ENCODE assay signal across 13 cellular contexts in genomic region chr1:213231795-213232231, GRCh38.
DNase-seq lines count a peak whose midpoint lies in the region; ATAC-seq and TF ChIP-seq lines count a peak whose summit lies in the region.
"Had no signal": no experiment of that assay in that cellular context is flagged by ENCODE, and none has a peak within 500 bp of the region (broad histone marks: within the 10 kb centered on the region; RNA-seq: fewer than 3 reads in every experiment).

No MANE protein-coding gene starts in this region.

- no peaks in the 10 kb centered on the region for H3K9me2 ChIP-seq in PC-9 (ENCODE audit: insufficient read depth)

- POLR2A ChIA-PET in WTC11 (lab: Charles Lee): no interaction called here
- POLR2A ChIA-PET in MCF 10A (lab: Yijun Ruan, JAX): no interaction called here
- POLR2A ChIA-PET in PC-9 (lab: Charles Lee; ENCODE audit: unreplicated experiment): no interaction called here

- ATAC-seq in WTC11 (peak; percentile 99), HG02885 (IDR thresholded peaks at IDR 0.05; ENCODE audit: poor library complexity, unreplicated experiment) (no peak)
- ATAC-seq: activated CD8-positive, alpha-beta T cell treated with anti-CD3 and anti-CD28 coated beads for 36 hours had no signal

- H3K9ac ChIP-seq in mesendoderm (ENCODE audit: low read length): no peak overlapping the region

- H3K79me2 ChIP-seq in mesendoderm (ENCODE audit: control insufficient read depth, insufficient read depth, low read length) (no peaks in the 10 kb centered on the region), PC-9 (ENCODE audit: low read depth) (no peaks in the 10 kb centered on the region)

- H3K9me3 ChIP-seq in PC-9 (ENCODE audit: insufficient read depth, low read depth): no peaks in the 10 kb centered on the region
- H3K9me3 ChIP-seq: transverse colon had no signal

- H4K20me1 ChIP-seq in PC-9 (ENCODE audit: insufficient read depth): no peaks in the 10 kb centered on the region

- no peak overlapping the region for H2BK15ac ChIP-seq in mesendoderm (replicated peaks; ENCODE audit: low read depth)

- H3K27me3 Mint-ChIP-seq in WTC11 (ENCODE audit: low read depth) (no peaks in the 10 kb centered on the region; the same call in none of the 2 replicates), MCF 10A (ENCODE audit: insufficient read depth, unreplicated experiment) (no peaks in the 10 kb centered on the region)
- H3K27me3 Mint-ChIP-seq: activated CD8-positive, alpha-beta T cell treated with anti-CD3 and anti-CD28 coated beads for 36 hours; activated naive CD8-positive, alpha-beta T cell had no signal

- H3K4me3 Mint-ChIP-seq in WTC11 (no peak overlapping the region), MCF 10A (ENCODE audit: unreplicated experiment) (no peak overlapping the region)
- H3K4me3 Mint-ChIP-seq: activated CD8-positive, alpha-beta T cell treated with anti-CD3 and anti-CD28 coated beads for 36 hours; activated naive CD8-positive, alpha-beta T cell had no signal

- BruUV-seq in MCF 10A (replicated peaks; lab: Mats Ljungman, UMichigan) (no TSS peak), PC-9 (replicated peaks; lab: Mats Ljungman, UMichigan) (no TSS peak)

- H3K27ac Mint-ChIP-seq in WTC11 (no peak overlapping the region), MCF 10A (ENCODE audit: low read depth, unreplicated experiment) (no peak overlapping the region)
- H3K27ac Mint-ChIP-seq: activated CD8-positive, alpha-beta T cell treated with anti-CD3 and anti-CD28 coated beads for 36 hours; activated naive CD8-positive, alpha-beta T cell had no signal

- H3K18ac ChIP-seq in mesendoderm (ENCODE audit: low read length): no peak overlapping the region

- no peaks in the 10 kb centered on the region for H3K79me1 ChIP-seq in mesendoderm (ENCODE audit: low read length)

- H3K36me3 ChIP-seq in mesendoderm (ENCODE audit: control insufficient read depth, insufficient read depth, low read length) (no peaks in the 10 kb centered on the region), PC-9 (ENCODE audit: low read depth) (no peaks in the 10 kb centered on the region)
- H3K36me3 ChIP-seq: transverse colon had no signal

- H3K23ac ChIP-seq in mesendoderm (ENCODE audit: low read length): no peak overlapping the region

- no peaks in the 10 kb centered on the region for H3K9me3 Mint-ChIP-seq in WTC11
- no peaks in the 10 kb centered on the region for H3K9me3 Mint-ChIP-seq in MCF 10A (ENCODE audit: unreplicated experiment)
- H3K9me3 Mint-ChIP-seq: activated CD8-positive, alpha-beta T cell treated with anti-CD3 and anti-CD28 coated beads for 36 hours had no signal

- H3K4me1 Mint-ChIP-seq in WTC11 (peaks cover 29% of the 10 kb centered on the region), MCF 10A (ENCODE audit: insufficient read depth, unreplicated experiment) (no peaks in the 10 kb centered on the region)

- H3K4ac ChIP-seq in mesendoderm (ENCODE audit: low read depth, low read length): no peak overlapping the region

- H3K4me3 ChIP-seq in mesendoderm (ENCODE audit: low read length) (no peak overlapping the region), PC-9 (no peak overlapping the region)
- H3K4me3 ChIP-seq: transverse colon had no signal

- intact Hi-C loops in MCF 10A (cut with micrococcal nuclease) (no loop called here), PC-9 (cut with micrococcal nuclease; ENCODE audit: unreplicated experiment) (no loop called here)

- H2BK5ac ChIP-seq in mesendoderm (ENCODE audit: low read length): no peak overlapping the region

- no CpG with 5 or more reads among the region's 4 CpGs for WGBS in mesendoderm (ENCODE audit: extremely low coverage, insufficient coverage, low lambda C conversion rate)

- H3F3A ChIP-seq in PC-9 (ENCODE audit: insufficient read depth, low read depth): no peaks in the 10 kb centered on the region

- H4K8ac ChIP-seq in mesendoderm (ENCODE audit: low read depth, low read length): no peak overlapping the region

- CTCF ChIA-PET in WTC11 (lab: Charles Lee): no interaction called here
- CTCF ChIA-PET in MCF 10A (lab: Yijun Ruan, JAX): interaction anchor here (0.6 to 1.6 kb wide), 4 partner anchors 11 to 198 kb away, joined by 3 to 5 read pairs (median 4); no protein-coding TSS in a partner anchor
- CTCF ChIA-PET in PC-9 (lab: Charles Lee): no interaction called here

- H2BK120ac ChIP-seq in mesendoderm (ENCODE audit: low read depth, low read length): no peak overlapping the region

- H4K5ac ChIP-seq in mesendoderm (ENCODE audit: low read length): no peak overlapping the region

- H2AK5ac ChIP-seq in mesendoderm (ENCODE audit: low read length): no peak overlapping the region

- H3K4me2 ChIP-seq in mesendoderm (ENCODE audit: low read length) (no peak overlapping the region), PC-9 (no peak overlapping the region)

- DNase-seq in Daoy (ENCODE audit: low read depth) (peak; percentile 5), NCI-H1417 (lab: John Stamatoyannopoulos, UW) (peak; percentile 2 to 78 (median 47)), WTC11 (ENCODE audit: low spot score) (peak; percentile 46), mesendoderm (peak; percentile 39), MCF 10A (ENCODE audit: unreplicated experiment) (no peak), mucosa of gallbladder (ENCODE audit: low spot score) (no peak), PC-9 (no peak)
- DNase-seq: activated CD8-positive, alpha-beta T cell treated with anti-CD3 and anti-CD28 coated beads for 36 hours; cortex of kidney; NCI-H526; transverse colon had no signal

- H2AFZ ChIP-seq in PC-9: no peak overlapping the region

- H3K4me1 ChIP-seq in mesendoderm (ENCODE audit: control insufficient read depth, low read depth, low read length) (peaks cover 3% of the 10 kb centered on the region), PC-9 (replicated peaks; ENCODE audit: insufficient read depth) (no peaks in the 10 kb centered on the region)
- H3K4me1 ChIP-seq: transverse colon had no signal

- TF ChIP-seq CTCF in WTC11 (IDR thresholded peaks at IDR 0.05) (no peak), MCF 10A (IDR thresholded peaks at IDR 0.05; ENCODE audit: unreplicated experiment) (no peak), PC-9 (conservative IDR thresholded peaks at IDR 0.05) (no peak)

- no peak overlapping the region for H3K56ac ChIP-seq in mesendoderm (ENCODE audit: low read length)

- H3K36me3 Mint-ChIP-seq in WTC11 (no peaks in the 10 kb centered on the region), MCF 10A (ENCODE audit: insufficient read depth, unreplicated experiment) (no peaks in the 10 kb centered on the region)

- H3K27me3 ChIP-seq in mesendoderm (ENCODE audit: insufficient read depth, low read length, poor library complexity) (no peaks in the 10 kb centered on the region), PC-9 (ENCODE audit: insufficient read depth, low read depth) (no peaks in the 10 kb centered on the region)
- H3K27me3 ChIP-seq: transverse colon had no signal

- H3K27ac ChIP-seq in mesendoderm (ENCODE audit: low read depth, low read length) (no peak overlapping the region), PC-9 (no peak overlapping the region)
- H3K27ac ChIP-seq: transverse colon had no signal

TF ChIP-seq in WTC11, 78 proteins besides CTCF, POLR2A, EP300 and RAD21:
- TF ChIP-seq SP1 (CRISPR knock-in tag; conservative IDR thresholded peaks at IDR 0.05): 0 out of 2 replicates have a peak, but pooled peaks have one; percentile 29
- peak; percentile 26; the same call in 1 of the 2 replicates for TF ChIP-seq ZNF423 (CRISPR knock-in tag; IDR thresholded peaks at IDR 0.05)
- peak; percentile 25; the same call in 1 of the 2 replicates for TF ChIP-seq ETV6 (CRISPR knock-in tag; IDR thresholded peaks at IDR 0.05)
- TF ChIP-seq ZNF396 (CRISPR knock-in tag; IDR thresholded peaks at IDR 0.05; ENCODE audit: borderline replicate concordance): no peak
- peak; percentile 75; the same call in 1 of the 2 replicates for TF ChIP-seq FOXK1 (CRISPR knock-in tag; IDR thresholded peaks at IDR 0.05)
- peak; percentile 83; the same call in 1 of the 2 replicates for TF ChIP-seq TEAD1 (CRISPR knock-in tag; IDR thresholded peaks at IDR 0.05)
- no peak for TF ChIP-seq ATF2 (CRISPR knock-in tag; IDR thresholded peaks at IDR 0.05; ENCODE audit: borderline replicate concordance, low read depth)
- TF ChIP-seq FOXP4 (CRISPR knock-in tag; IDR thresholded peaks at IDR 0.05): peak; percentile 80; the same call in 1 of the 2 replicates
TF ChIP-seq in WTC11: peak in this region for 6.

Comparison
In these comparisons a context has a peak if more than half of its experiments do, and no peak if none do; other contexts are left out.
1. DNase-seq: peak in Daoy (single experiment), NCI-H1417 (3 of 3), WTC11 (single experiment) and mesendoderm (single experiment); none in MCF 10A (single experiment), mucosa of gallbladder (single experiment) and PC-9 (0 of 2).